Comparison of ENCODE assay signal across 20 cellular contexts in the genomic region with DNA sequence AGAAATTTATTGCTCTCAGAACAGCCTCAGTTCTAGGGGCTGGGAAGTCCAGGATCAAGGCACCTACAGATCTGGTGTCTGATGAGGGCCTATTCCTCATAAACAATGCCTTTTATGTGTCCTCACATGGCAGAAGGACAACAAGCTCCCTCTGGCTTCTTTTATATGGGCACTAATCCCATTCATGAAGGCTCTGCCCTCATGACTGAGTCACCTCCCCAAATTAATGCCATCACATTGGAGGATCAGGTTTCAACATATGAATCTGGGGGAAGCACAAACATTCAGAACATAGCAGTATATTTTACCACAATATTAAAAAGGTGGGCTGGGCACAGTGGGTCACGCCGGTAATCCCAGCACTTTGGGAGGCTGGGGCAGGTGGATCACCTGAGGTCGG. TPM values are rescaled to one million over a fixed set of nuclear protein-coding genes. Genes with fewer than 3 reads are reported as not detected.
DNase-seq lines count a peak whose midpoint lies in the region; ATAC-seq and TF ChIP-seq lines count a peak whose summit lies in the region.
"Had no signal": no experiment of that assay in that cellular context is flagged by ENCODE, and none has a peak within 500 bp of the region (broad histone marks: within the 10 kb centered on the region; RNA-seq: fewer than 3 reads in every experiment).

No MANE protein-coding gene starts in this region.

- peak overlapping the region; percentile 56 to 77 for H3K27ac Mint-ChIP-seq in T-cell
- no peak overlapping the region for H3K27ac Mint-ChIP-seq in effector memory CD8-positive, alpha-beta T cell
- H3K27ac Mint-ChIP-seq: mesothelial cell of epicardium, neural progenitor cell had no signal

- no peak overlapping the region for H3K4me3 Mint-ChIP-seq in T-cell
- H3K4me3 Mint-ChIP-seq in effector memory CD8-positive, alpha-beta T cell: no peak overlapping the region
- H3K4me3 Mint-ChIP-seq: mesothelial cell of epicardium, neural progenitor cell had no signal

- no peaks in the 10 kb centered on the region for H3K27me3 ChIP-seq in HCT116 (ENCODE audit: insufficient read depth, low read length)
- H3K27me3 ChIP-seq: BLaER1, neural progenitor cell had no signal

- TF ChIP-seq RAD21 in HCT116 (IDR thresholded peaks at IDR 0.05; ENCODE audit: low read depth): no peak

- no peaks in the 10 kb centered on the region for H3K36me3 ChIP-seq in HCT116 (ENCODE audit: control insufficient read depth in 1 of 2, insufficient read depth in 2 of 2, low read length in 2 of 2)
- H3K36me3 ChIP-seq: BLaER1, neural progenitor cell, thoracic aorta had no signal

- H3K4me1 ChIP-seq in HCT116 (ENCODE audit: control insufficient read depth in 1 of 2, insufficient read depth in 2 of 2, low read length in 2 of 2): peaks cover 7 to 23% of the 10 kb centered on the region in 2 experiments; a peak in 3 of 4 replicates

- no peaks in the 10 kb centered on the region for H3K9me2 ChIP-seq in HCT116 (ENCODE audit: insufficient read depth)

- no peak for TF ChIP-seq POLR2A in HCT116 (IDR thresholded peaks at IDR 0.05; ENCODE audit: borderline replicate concordance, extremely low read depth, insufficient read depth, insufficient read length)

- CTCF ChIA-PET in HCT116 (lab: Charles Lee): interaction anchor here (2.0 kb wide), 1 partner anchor 286 kb away, joined by 10 read pairs; no protein-coding TSS in a partner anchor
- CTCF ChIA-PET in T-cell (lab: Charles Lee): interaction anchor here in 1 of 2 donors (1.0 to 2.0 kb wide), 3 partner anchors 48 to 286 kb away, joined by 3 to 12 read pairs (median 5); no protein-coding TSS in a partner anchor

- intact Hi-C loops in HCT116 (cut with micrococcal nuclease): loop anchor here (5.0 kb wide), 1 partner anchor 47 kb away; no protein-coding TSS in a partner anchor

- no peak overlapping the region for H2AFZ ChIP-seq in HCT116 (ENCODE audit: low read depth, low read length, poor library complexity, severe bottlenecking)
- H2AFZ ChIP-seq: neural progenitor cell, PC-9 had no signal

- no peaks in the 10 kb centered on the region for H3K9me3 ChIP-seq in HCT116 (ENCODE audit: control insufficient read depth in 1 of 2, insufficient read depth in 1 of 2, low read depth in 1 of 2, low read length in 2 of 2)
- H3K9me3 ChIP-seq: BLaER1, thoracic aorta had no signal

- no peak for TF ChIP-seq CTCF in HCT116 (IDR thresholded peaks at IDR 0.05 in 2 of 3, conservative IDR thresholded peaks at IDR 0.05 in 1 of 3; ENCODE audit: borderline replicate concordance in 1 of 3, insufficient read depth in 1 of 3, low read depth in 2 of 3, low read length in 2 of 3)

- no peaks in the 10 kb centered on the region for H4K20me1 ChIP-seq in HCT116 (ENCODE audit: insufficient read depth)
- H4K20me1 ChIP-seq: BLaER1 had no signal

- H3K9ac ChIP-seq in HCT116 (ENCODE audit: low read length): no peak overlapping the region
- H3K9ac ChIP-seq: BLaER1, neural progenitor cell had no signal

- no TSS peak for BruUV-seq in HCT116 (replicated peaks; lab: Mats Ljungman, UMichigan)

- H3K4me1 Mint-ChIP-seq in T-cell: peaks cover 65 to 66% (median 65%) of the 10 kb centered on the region in 3 donors
- H3K4me1 Mint-ChIP-seq in effector memory CD8-positive, alpha-beta T cell (ENCODE audit: low read depth in 2 of 2): peaks cover 26 to 29% of the 10 kb centered on the region in 2 donors

- H3K27me3 Mint-ChIP-seq in T-cell: no peaks in the 10 kb centered on the region
- H3K27me3 Mint-ChIP-seq in effector memory CD8-positive, alpha-beta T cell: no peaks in the 10 kb centered on the region

- 0 out of 2 replicates have a peak overlapping the region, but pooled peaks have one; percentile 29 for H3K4me2 ChIP-seq in HCT116 (ENCODE audit: low read length)
- H3K4me2 ChIP-seq: BLaER1, neural progenitor cell, PC-9 had no signal

- H3K9me3 Mint-ChIP-seq in T-cell: no peaks in the 10 kb centered on the region
- H3K9me3 Mint-ChIP-seq in effector memory CD8-positive, alpha-beta T cell: no peaks in the 10 kb centered on the region

- DNase-seq in NCI-H748 (lab: John Stamatoyannopoulos, UW; ENCODE audit: unreplicated experiment) (peak; percentile 67), NCI-H748 treated with DMSO at 0.1 percent for 48 hours (lab: John Stamatoyannopoulos, UW) (no peak), HCT116 (ENCODE audit: low read depth, low spot score) (no peak), T-cell (no peak), fibroblast of the conjunctiva (ENCODE audit: low read depth) (peak; percentile 28), T-helper 2 cell (no peak), left lobe of liver (ENCODE audit: low spot score) (no peak)
- no peak for DNase-seq in effector memory CD8-positive, alpha-beta T cell
- DNase-seq: activated CD8-positive, alpha-beta memory T cell treated with anti-CD3 and anti-CD28 coated beads, Interleukin-2, amount 50 U/mL, for 4 hours; activated gamma-delta T cell treated with Interleukin-2 at 50 U/mL for 16 hours; GOT3; NCI-H187 treated with DMSO at 0.1 percent for 48 hours; NCI-H510A had no signal

- RAD21 ChIA-PET in HCT116 (lab: Charles Lee; ENCODE audit: low non-redundant PET in 1 of 2, low total read pairs in 2 of 2, uncharacterized antibody in 2 of 2, unreplicated experiment in 2 of 2): no interaction called here

- ATAC-seq in HCT116: no peak
- no peak for ATAC-seq in T-cell (replicated peaks in 1 of 4)
- ATAC-seq in left lobe of liver: no peak
- ATAC-seq in effector memory CD8-positive, alpha-beta T cell (replicated peaks): no peak

- H3K36me3 Mint-ChIP-seq in T-cell: no peaks in the 10 kb centered on the region
- H3K36me3 Mint-ChIP-seq in effector memory CD8-positive, alpha-beta T cell (ENCODE audit: insufficient read depth): peaks cover 6% of the 10 kb centered on the region
- H3K36me3 Mint-ChIP-seq: mesothelial cell of epicardium had no signal

- POLR2A ChIA-PET in HCT116 (lab: Charles Lee) (no interaction called here), T-cell (lab: Charles Lee) (no interaction called here)

- H3K4me3 ChIP-seq in HCT116 (replicated peaks in 1 of 2; ENCODE audit: low read depth in 1 of 2, low read length in 2 of 2): no peak overlapping the region
- H3K4me3 ChIP-seq: BLaER1, neural progenitor cell, PC-9, thoracic aorta had no signal

- H3K79me2 ChIP-seq in HCT116 (ENCODE audit: insufficient read depth, low read length): no peaks in the 10 kb centered on the region

- no peak overlapping the region for H3K27ac ChIP-seq in HCT116 (ENCODE audit: low read depth, low read length)
- H3K27ac ChIP-seq: BLaER1, neural progenitor cell, PC-9, thoracic aorta had no signal

TF ChIP-seq in HCT116, 20 proteins besides CTCF, POLR2A, EP300 and RAD21:
- TF ChIP-seq JUND (IDR thresholded peaks at IDR 0.05): no peak
- TF ChIP-seq YY1 (IDR thresholded peaks at IDR 0.05; ENCODE audit: extremely low read depth, insufficient replicate concordance, low read depth, low read length): no peak
- TF ChIP-seq, protein P1, sequence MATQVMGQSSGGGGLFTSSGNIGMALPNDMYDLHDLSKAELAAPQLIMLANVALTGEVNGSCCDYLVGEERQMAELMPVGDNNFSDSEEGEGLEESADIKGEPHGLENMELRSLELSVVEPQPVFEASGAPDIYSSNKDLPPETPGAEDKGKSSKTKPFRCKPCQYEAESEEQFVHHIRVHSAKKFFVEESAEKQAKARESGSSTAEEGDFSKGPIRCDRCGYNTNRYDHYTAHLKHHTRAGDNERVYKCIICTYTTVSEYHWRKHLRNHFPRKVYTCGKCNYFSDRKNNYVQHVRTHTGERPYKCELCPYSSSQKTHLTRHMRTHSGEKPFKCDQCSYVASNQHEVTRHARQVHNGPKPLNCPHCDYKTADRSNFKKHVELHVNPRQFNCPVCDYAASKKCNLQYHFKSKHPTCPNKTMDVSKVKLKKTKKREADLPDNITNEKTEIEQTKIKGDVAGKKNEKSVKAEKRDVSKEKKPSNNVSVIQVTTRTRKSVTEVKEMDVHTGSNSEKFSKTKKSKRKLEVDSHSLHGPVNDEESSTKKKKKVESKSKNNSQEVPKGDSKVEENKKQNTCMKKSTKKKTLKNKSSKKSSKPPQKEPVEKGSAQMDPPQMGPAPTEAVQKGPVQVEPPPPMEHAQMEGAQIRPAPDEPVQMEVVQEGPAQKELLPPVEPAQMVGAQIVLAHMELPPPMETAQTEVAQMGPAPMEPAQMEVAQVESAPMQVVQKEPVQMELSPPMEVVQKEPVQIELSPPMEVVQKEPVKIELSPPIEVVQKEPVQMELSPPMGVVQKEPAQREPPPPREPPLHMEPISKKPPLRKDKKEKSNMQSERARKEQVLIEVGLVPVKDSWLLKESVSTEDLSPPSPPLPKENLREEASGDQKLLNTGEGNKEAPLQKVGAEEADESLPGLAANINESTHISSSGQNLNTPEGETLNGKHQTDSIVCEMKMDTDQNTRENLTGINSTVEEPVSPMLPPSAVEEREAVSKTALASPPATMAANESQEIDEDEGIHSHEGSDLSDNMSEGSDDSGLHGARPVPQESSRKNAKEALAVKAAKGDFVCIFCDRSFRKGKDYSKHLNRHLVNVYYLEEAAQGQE (IDR thresholded peaks at IDR 0.05; ENCODE audit: low read depth): no peak
- TF ChIP-seq EGR1 (IDR thresholded peaks at IDR 0.05; ENCODE audit: low read depth): no peak
- no peak for TF ChIP-seq SP1 (IDR thresholded peaks at IDR 0.05; ENCODE audit: low read depth)
- TF ChIP-seq ELF1 (IDR thresholded peaks at IDR 0.05; ENCODE audit: borderline replicate concordance, low read depth): no peak
- no peak for TF ChIP-seq POLR2AphosphoS5 (IDR thresholded peaks at IDR 0.05; ENCODE audit: low read depth, low read length)
- no peak for TF ChIP-seq ZFX (IDR thresholded peaks at IDR 0.05)
- TF ChIP-seq, protein P2, sequence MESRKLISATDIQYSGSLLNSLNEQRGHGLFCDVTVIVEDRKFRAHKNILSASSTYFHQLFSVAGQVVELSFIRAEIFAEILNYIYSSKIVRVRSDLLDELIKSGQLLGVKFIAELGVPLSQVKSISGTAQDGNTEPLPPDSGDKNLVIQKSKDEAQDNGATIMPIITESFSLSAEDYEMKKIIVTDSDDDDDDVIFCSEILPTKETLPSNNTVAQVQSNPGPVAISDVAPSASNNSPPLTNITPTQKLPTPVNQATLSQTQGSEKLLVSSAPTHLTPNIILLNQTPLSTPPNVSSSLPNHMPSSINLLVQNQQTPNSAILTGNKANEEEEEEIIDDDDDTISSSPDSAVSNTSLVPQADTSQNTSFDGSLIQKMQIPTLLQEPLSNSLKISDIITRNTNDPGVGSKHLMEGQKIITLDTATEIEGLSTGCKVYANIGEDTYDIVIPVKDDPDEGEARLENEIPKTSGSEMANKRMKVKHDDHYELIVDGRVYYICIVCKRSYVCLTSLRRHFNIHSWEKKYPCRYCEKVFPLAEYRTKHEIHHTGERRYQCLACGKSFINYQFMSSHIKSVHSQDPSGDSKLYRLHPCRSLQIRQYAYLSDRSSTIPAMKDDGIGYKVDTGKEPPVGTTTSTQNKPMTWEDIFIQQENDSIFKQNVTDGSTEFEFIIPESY (IDR thresholded peaks at IDR 0.05; ENCODE audit: extremely low read depth, insufficient replicate concordance, low read length): no peak

RNA-seq across cellular contexts. Expression of a gene that starts 58.5 kb away (rescaled TPM):
- not detected for total RNA-seq in HCT116 (2021; ENCODE audit: unreplicated experiment)
- 0.10 TPM in 1 of 2 replicates, not detected in the other for polyA plus RNA-seq in HCT116 (2012)
- not detected for total RNA-seq in T-cell
- not detected for total RNA-seq in left lobe of liver
- total RNA-seq: A172, mesothelial cell of epicardium, PC-9, pulmonary artery endothelial cell, thoracic aorta had no signal

Comparison
In these comparisons a context has a peak if more than half of its experiments do, and no peak if none do; other contexts are left out.
1. DNase-seq: peak in NCI-H748 (single experiment) and fibroblast of the conjunctiva (single experiment); none in NCI-H748 treated with DMSO at 0.1 percent for 48 hours (single experiment), HCT116 (single experiment), T-cell (0 of 34), T-helper 2 cell (0 of 5), left lobe of liver (single experiment) and effector memory CD8-positive, alpha-beta T cell (0 of 3).
2. H3K27ac Mint-ChIP-seq: peak in T-cell (2 of 2); none in effector memory CD8-positive, alpha-beta T cell (0 of 2).